8 cellular contexts compared by ENCODE assay signal in genomic region chr1:28456078-28456477, GRCh38. TPM values are rescaled to one million over a fixed set of nuclear protein-coding genes. Genes with fewer than 3 reads are reported as not detected.
DNase-seq lines count a peak whose midpoint lies in the region; ATAC-seq lines count a peak whose summit lies in the region.

No MANE protein-coding gene starts in this region.

- peak overlapping the region; percentile 49 for H3K4me3 Mint-ChIP-seq in activated T-helper 1 cell treated with anti-CD3 and anti-CD28 coated beads, Interleukin-12 subunit alpha, Interleukin-12 subunit beta, Interleukin-2, Interleukin-4 antibody, amounts not matched to agents 30 ng/mL and 10 ng/mL and 1 ng/mL, durations not matched to agents 14 hours and 24 hours and 36 hours
- H3K4me3 Mint-ChIP-seq in stimulated activated memory B cell treated with anti-CD40 and anti-IgM and Interleukin-4, amounts not matched to agents 10 μg/mL and 1 μg/mL and 100 μg/mL, for 72 hours, result no peak overlapping the region

- no peaks in the 10 kb centered on the region for H3K27me3 ChIP-seq in BLaER1

- H3K27ac Mint-ChIP-seq in activated T-helper 1 cell treated with anti-CD3 and anti-CD28 coated beads, Interleukin-12 subunit alpha, Interleukin-12 subunit beta, Interleukin-2, Interleukin-4 antibody, amounts not matched to agents 30 ng/mL and 10 ng/mL and 1 ng/mL, durations not matched to agents 14 hours and 24 hours and 36 hours, result peak overlapping the region; percentile 82
- H3K27ac Mint-ChIP-seq in stimulated activated memory B cell treated with anti-CD40 and anti-IgM and Interleukin-4, amounts not matched to agents 10 μg/mL and 1 μg/mL and 100 μg/mL, for 72 hours, result no peak overlapping the region

- no peaks in the 10 kb centered on the region for H3K27me3 Mint-ChIP-seq in activated T-helper 1 cell treated with anti-CD3 and anti-CD28 coated beads, Interleukin-12 subunit alpha, Interleukin-12 subunit beta, Interleukin-2, Interleukin-4 antibody, amounts not matched to agents 30 ng/mL and 10 ng/mL and 1 ng/mL, durations not matched to agents 14 hours and 24 hours and 36 hours (ENCODE audit: insufficient read depth)
- H3K27me3 Mint-ChIP-seq in stimulated activated memory B cell treated with anti-CD40 and anti-IgM and Interleukin-4, amounts not matched to agents 10 μg/mL and 1 μg/mL and 100 μg/mL, for 72 hours, result no peaks in the 10 kb centered on the region

- H3K9me3 Mint-ChIP-seq in activated T-helper 1 cell treated with anti-CD3 and anti-CD28 coated beads, Interleukin-12 subunit alpha, Interleukin-12 subunit beta, Interleukin-2, Interleukin-4 antibody, amounts not matched to agents 30 ng/mL and 10 ng/mL and 1 ng/mL, durations not matched to agents 14 hours and 24 hours and 36 hours, result no peaks in the 10 kb centered on the region
- H3K9me3 Mint-ChIP-seq in stimulated activated memory B cell treated with anti-CD40 and anti-IgM and Interleukin-4, amounts not matched to agents 10 μg/mL and 1 μg/mL and 100 μg/mL, for 72 hours, result no peaks in the 10 kb centered on the region

- H3K9ac ChIP-seq in BLaER1, result no peak overlapping the region

- ATAC-seq in stimulated activated memory B cell treated with anti-CD40 and anti-IgM and Interleukin-4, amounts not matched to agents 10 μg/mL and 1 μg/mL and 100 μg/mL, for 72 hours, result no peak
- ATAC-seq in GM18498 (IDR thresholded peaks at IDR 0.05; ENCODE audit: unreplicated experiment) (no peak), GM21367 (IDR thresholded peaks at IDR 0.05; ENCODE audit: unreplicated experiment) (no peak)

- no peak overlapping the region for H3K27ac ChIP-seq in BLaER1

- peaks cover 24% of the 10 kb centered on the region for H3K4me1 Mint-ChIP-seq in activated T-helper 1 cell treated with anti-CD3 and anti-CD28 coated beads, Interleukin-12 subunit alpha, Interleukin-12 subunit beta, Interleukin-2, Interleukin-4 antibody, amounts not matched to agents 30 ng/mL and 10 ng/mL and 1 ng/mL, durations not matched to agents 14 hours and 24 hours and 36 hours (ENCODE audit: low read depth)
- H3K4me1 Mint-ChIP-seq in stimulated activated memory B cell treated with anti-CD40 and anti-IgM and Interleukin-4, amounts not matched to agents 10 μg/mL and 1 μg/mL and 100 μg/mL, for 72 hours, result peaks cover 9% of the 10 kb centered on the region

- DNase-seq in HK-2 (ENCODE audit: unreplicated experiment) (peak; percentile 16), left kidney (ENCODE audit: low read depth, low spot score) (peak; percentile 38), NCI-H82 (lab: John Stamatoyannopoulos, UW) (no peak)
- DNase-seq in activated T-helper 1 cell treated with anti-CD3 and anti-CD28 coated beads, Interleukin-12 subunit alpha, Interleukin-12 subunit beta, Interleukin-2, Interleukin-4 antibody, amounts not matched to agents 30 ng/mL and 10 ng/mL and 1 ng/mL, durations not matched to agents 14 hours and 24 hours and 36 hours (ENCODE audit: low spot score), result peak; percentile 8

- H3K4me1 ChIP-seq in BLaER1, result peaks cover 14% of the 10 kb centered on the region

- peaks cover 45% of the 10 kb centered on the region for H3K36me3 ChIP-seq in BLaER1

- intact Hi-C loops in activated T-helper 1 cell treated with anti-CD3 and anti-CD28 coated beads, Interleukin-12 subunit alpha, Interleukin-12 subunit beta, Interleukin-2, Interleukin-4 antibody, amounts not matched to agents 30 ng/mL and 10 ng/mL and 1 ng/mL, durations not matched to agents 14 hours and 24 hours and 36 hours (cut with micrococcal nuclease), result no loop called here

- H3K9me3 ChIP-seq in BLaER1, result no peaks in the 10 kb centered on the region

- peaks cover 12% of the 10 kb centered on the region for H3K36me3 Mint-ChIP-seq in activated T-helper 1 cell treated with anti-CD3 and anti-CD28 coated beads, Interleukin-12 subunit alpha, Interleukin-12 subunit beta, Interleukin-2, Interleukin-4 antibody, amounts not matched to agents 30 ng/mL and 10 ng/mL and 1 ng/mL, durations not matched to agents 14 hours and 24 hours and 36 hours (ENCODE audit: low read depth)
- peaks cover 14% of the 10 kb centered on the region for H3K36me3 Mint-ChIP-seq in stimulated activated memory B cell treated with anti-CD40 and anti-IgM and Interleukin-4, amounts not matched to agents 10 μg/mL and 1 μg/mL and 100 μg/mL, for 72 hours

- H3K4me3 ChIP-seq in BLaER1, result no peak overlapping the region

- no peaks in the 10 kb centered on the region; the same call in 1 of the 2 replicates for H4K20me1 ChIP-seq in BLaER1

- H3K4me2 ChIP-seq in BLaER1, result peak overlapping the region; percentile 21; the same call in 1 of the 2 replicates

RNA-seq across cellular contexts. Expression of gene RCC1, which starts 49.8 kb away (rescaled TPM):
- 130 and 135 TPM in 2 replicates for total RNA-seq in activated T-helper 1 cell treated with anti-CD3 and anti-CD28 coated beads, Interleukin-12 subunit alpha, Interleukin-12 subunit beta, Interleukin-2, Interleukin-4 antibody, amounts not matched to agents 30 ng/mL and 10 ng/mL and 1 ng/mL, durations not matched to agents 14 hours and 24 hours and 36 hours
